Comparison of ENCODE assay signal across 15 cellular contexts in genomic region chr14:50451854-50452253, GRCh38. TPM values are rescaled to one million over a fixed set of nuclear protein-coding genes. Genes with fewer than 3 reads are reported as not detected.
A peak's percentile ranks its signal among the peaks of the same experiment; 100 is the strongest.
DNase-seq lines count a peak whose midpoint lies in the region; ATAC-seq, FAIRE-seq and TF ChIP-seq lines count a peak whose summit lies in the region.
"Had no signal": no experiment of that assay in that cellular context is flagged by ENCODE, and none has a peak within 500 bp of the region (broad histone marks: within the 10 kb centered on the region; RNA-seq: fewer than 3 reads in every experiment).

No MANE protein-coding gene starts in this region.

- no peak overlapping the region for H2BK12ac ChIP-seq in mesenchymal stem cell (ENCODE audit: low read length in 2 of 2)

- H3K27ac ChIP-seq in astrocyte (ENCODE audit: low read depth, low read length) = peak overlapping the region; percentile 83
- no peak overlapping the region for H3K27ac ChIP-seq in mesenchymal stem cell (ENCODE audit: low read length, poor library complexity, severe bottlenecking)
- H3K27ac ChIP-seq: A549, SJSA1 had no signal

- H3K9me3 ChIP-seq in astrocyte (ENCODE audit: insufficient read depth, low read depth, low read length) (no peaks in the 10 kb centered on the region), mesenchymal stem cell (ENCODE audit: control insufficient read depth, low read length) (no peaks in the 10 kb centered on the region)
- H3K9me3 ChIP-seq: BE2C, SJSA1 had no signal

- FAIRE-seq in GM18507 (lab: Jason Lieb, UNC) (peak; percentile 33), astrocyte (lab: Jason Lieb, UNC) (no peak)
- FAIRE-seq: A549 had no signal

- H4K91ac ChIP-seq in mesenchymal stem cell (ENCODE audit: low read length) = no peak overlapping the region

- no peak overlapping the region for H2AK5ac ChIP-seq in mesenchymal stem cell (ENCODE audit: low read length, severe bottlenecking)

- H3K4me3 ChIP-seq in astrocyte (ENCODE audit: insufficient read depth, low read depth, low read length) (no peak overlapping the region), mesenchymal stem cell (ENCODE audit: insufficient read depth in 1 of 2, low read depth in 1 of 2, low read length in 2 of 2) (no peak overlapping the region)
- H3K4me3 ChIP-seq: A549, SJSA1 had no signal

- no peak for TF ChIP-seq RAD21 in Ishikawa (IDR thresholded peaks at IDR 0.05; ENCODE audit: low read depth)

- DNase-seq in GM18507 (ENCODE audit: extremely low spot score, insufficient read length, low read depth) (no peak), astrocyte (ENCODE audit: low read depth) (no peak), mesenchymal stem cell (no peak), NCI-H774 (lab: John Stamatoyannopoulos, UW) (no peak), NCI-H1694 (lab: John Stamatoyannopoulos, UW) (no peak)
- DNase-seq: BE2C, DMS79, HCEC 1CT, Karpas-422 had no signal

- TF ChIP-seq EP300 in Ishikawa (IDR thresholded peaks at IDR 0.05; ENCODE audit: borderline replicate concordance) = no peak

- H2BK120ac ChIP-seq in mesenchymal stem cell (ENCODE audit: low read depth, low read length) = no peak overlapping the region

- peaks cover 14% of the 10 kb centered on the region for H3K79me2 ChIP-seq in astrocyte (ENCODE audit: insufficient read depth, low read length)

- no peaks in the 10 kb centered on the region for H3K27me3 ChIP-seq in astrocyte (ENCODE audit: insufficient read depth, low read length)
- no peaks in the 10 kb centered on the region for H3K27me3 ChIP-seq in mesenchymal stem cell (ENCODE audit: control insufficient read depth in 1 of 2, insufficient read depth in 1 of 2, low read length in 2 of 2)
- H3K27me3 ChIP-seq: BE2C, SJSA1 had no signal

- no peak overlapping the region for H3K18ac ChIP-seq in mesenchymal stem cell (ENCODE audit: low read depth in 1 of 2, low read length in 2 of 2)

- H2BK15ac ChIP-seq in mesenchymal stem cell (ENCODE audit: low read depth, poor library complexity, severe bottlenecking) = no peak overlapping the region

- no peak overlapping the region for H3K23ac ChIP-seq in mesenchymal stem cell (ENCODE audit: low read length in 2 of 2)

- 97% methylated on average over 4 of the region's 6 CpGs for WGBS in mesenchymal stem cell

- H3K4me1 ChIP-seq in astrocyte (ENCODE audit: insufficient read depth, low read length) (peaks cover 21% of the 10 kb centered on the region), mesenchymal stem cell (ENCODE audit: control insufficient read depth, insufficient read depth, low read depth, low read length) (peaks cover 3% of the 10 kb centered on the region)
- H3K4me1 ChIP-seq: BE2C, SJSA1 had no signal

- H3K9me3 Mint-ChIP-seq in astrocyte (ENCODE audit: unreplicated experiment) = no peaks in the 10 kb centered on the region

- H4K8ac ChIP-seq in mesenchymal stem cell (ENCODE audit: low read length) = no peak overlapping the region

- peaks cover 43% of the 10 kb centered on the region for H3K36me3 ChIP-seq in astrocyte (ENCODE audit: insufficient read depth, low read length)
- H3K36me3 ChIP-seq in mesenchymal stem cell (ENCODE audit: control insufficient read depth in 1 of 2, insufficient read depth in 2 of 2, low read depth in 1 of 2, low read length in 2 of 2) = peaks cover 4 to 83% of the 10 kb centered on the region in 2 experiments

- no peak overlapping the region for H3K14ac ChIP-seq in mesenchymal stem cell (ENCODE audit: low read length in 2 of 2)

- H3K79me1 ChIP-seq in mesenchymal stem cell (replicated peaks; ENCODE audit: low read length, poor library complexity, severe bottlenecking) = peaks cover 12% of the 10 kb centered on the region

- peaks cover 16% of the 10 kb centered on the region for H4K20me1 ChIP-seq in astrocyte (ENCODE audit: insufficient read depth, low read length)

- no peak for TF ChIP-seq CTCF in astrocyte (IDR thresholded peaks at IDR 0.05; ENCODE audit: insufficient read depth, low read depth, low read length)

- no peak overlapping the region for H2AFZ ChIP-seq in astrocyte (ENCODE audit: low read depth, low read length)
- H2AFZ ChIP-seq in mesenchymal stem cell (ENCODE audit: low read depth, low read length) = no peak overlapping the region

- peaks cover 24% of the 10 kb centered on the region for H3K36me3 Mint-ChIP-seq in astrocyte (ENCODE audit: low read depth, unreplicated experiment)

- no peaks in the 10 kb centered on the region for H3K27me3 Mint-ChIP-seq in astrocyte (ENCODE audit: low read depth, unreplicated experiment)
- H3K27me3 Mint-ChIP-seq: IgD-negative memory B cell had no signal

- no peak overlapping the region for H3K4me3 Mint-ChIP-seq in astrocyte (ENCODE audit: unreplicated experiment)
- H3K4me3 Mint-ChIP-seq: IgD-negative memory B cell had no signal

- H3K9ac ChIP-seq in astrocyte (ENCODE audit: low read length) (no peak overlapping the region), mesenchymal stem cell (ENCODE audit: low read length) (peak overlapping the region; percentile 83)

- ATAC-seq in HG02870 (IDR thresholded peaks at IDR 0.05; ENCODE audit: unreplicated experiment) = no peak
- ATAC-seq: A549, Right ventricle myocardium inferior had no signal

- no peak overlapping the region for H3K4ac ChIP-seq in mesenchymal stem cell (ENCODE audit: low read depth in 1 of 2, low read length in 2 of 2)

- peak overlapping the region; percentile 7 for H3K27ac Mint-ChIP-seq in astrocyte (ENCODE audit: unreplicated experiment)

- no peak overlapping the region for H2BK5ac ChIP-seq in mesenchymal stem cell (ENCODE audit: low read depth, low read length, poor library complexity, severe bottlenecking)

- H3K4me2 ChIP-seq in astrocyte (ENCODE audit: low read length) = no peak overlapping the region
- H3K4me2 ChIP-seq in mesenchymal stem cell (ENCODE audit: low read length, poor library complexity, severe bottlenecking) = no peak overlapping the region
- H3K4me2 ChIP-seq: A549 had no signal

- peaks cover 17% of the 10 kb centered on the region for H3K4me1 Mint-ChIP-seq in astrocyte (ENCODE audit: low read depth, unreplicated experiment)

TF ChIP-seq in Ishikawa, 13 proteins besides CTCF, POLR2A, EP300 and RAD21:
- TF ChIP-seq TAF1 (IDR thresholded peaks at IDR 0.05; ENCODE audit: low read depth) = no peak
- TF ChIP-seq, protein P1, sequence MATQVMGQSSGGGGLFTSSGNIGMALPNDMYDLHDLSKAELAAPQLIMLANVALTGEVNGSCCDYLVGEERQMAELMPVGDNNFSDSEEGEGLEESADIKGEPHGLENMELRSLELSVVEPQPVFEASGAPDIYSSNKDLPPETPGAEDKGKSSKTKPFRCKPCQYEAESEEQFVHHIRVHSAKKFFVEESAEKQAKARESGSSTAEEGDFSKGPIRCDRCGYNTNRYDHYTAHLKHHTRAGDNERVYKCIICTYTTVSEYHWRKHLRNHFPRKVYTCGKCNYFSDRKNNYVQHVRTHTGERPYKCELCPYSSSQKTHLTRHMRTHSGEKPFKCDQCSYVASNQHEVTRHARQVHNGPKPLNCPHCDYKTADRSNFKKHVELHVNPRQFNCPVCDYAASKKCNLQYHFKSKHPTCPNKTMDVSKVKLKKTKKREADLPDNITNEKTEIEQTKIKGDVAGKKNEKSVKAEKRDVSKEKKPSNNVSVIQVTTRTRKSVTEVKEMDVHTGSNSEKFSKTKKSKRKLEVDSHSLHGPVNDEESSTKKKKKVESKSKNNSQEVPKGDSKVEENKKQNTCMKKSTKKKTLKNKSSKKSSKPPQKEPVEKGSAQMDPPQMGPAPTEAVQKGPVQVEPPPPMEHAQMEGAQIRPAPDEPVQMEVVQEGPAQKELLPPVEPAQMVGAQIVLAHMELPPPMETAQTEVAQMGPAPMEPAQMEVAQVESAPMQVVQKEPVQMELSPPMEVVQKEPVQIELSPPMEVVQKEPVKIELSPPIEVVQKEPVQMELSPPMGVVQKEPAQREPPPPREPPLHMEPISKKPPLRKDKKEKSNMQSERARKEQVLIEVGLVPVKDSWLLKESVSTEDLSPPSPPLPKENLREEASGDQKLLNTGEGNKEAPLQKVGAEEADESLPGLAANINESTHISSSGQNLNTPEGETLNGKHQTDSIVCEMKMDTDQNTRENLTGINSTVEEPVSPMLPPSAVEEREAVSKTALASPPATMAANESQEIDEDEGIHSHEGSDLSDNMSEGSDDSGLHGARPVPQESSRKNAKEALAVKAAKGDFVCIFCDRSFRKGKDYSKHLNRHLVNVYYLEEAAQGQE (IDR thresholded peaks at IDR 0.05; ENCODE audit: low read depth) = peak; percentile 72

RNA-seq across cellular contexts. Expression of gene CDKL1, which starts 55.2 kb away (rescaled TPM):
- total RNA-seq in astrocyte = 5.4 and 5.9 TPM in 2 replicates
- 6.5 TPM for polyA plus RNA-seq in mesenchymal stem cell (2013, experiment 1 of 2)
- polyA plus RNA-seq in mesenchymal stem cell (2013, experiment 2 of 2) = 4.4 TPM
